Comparison of ENCODE assay signal across 1 cellular context in the genomic region with DNA sequence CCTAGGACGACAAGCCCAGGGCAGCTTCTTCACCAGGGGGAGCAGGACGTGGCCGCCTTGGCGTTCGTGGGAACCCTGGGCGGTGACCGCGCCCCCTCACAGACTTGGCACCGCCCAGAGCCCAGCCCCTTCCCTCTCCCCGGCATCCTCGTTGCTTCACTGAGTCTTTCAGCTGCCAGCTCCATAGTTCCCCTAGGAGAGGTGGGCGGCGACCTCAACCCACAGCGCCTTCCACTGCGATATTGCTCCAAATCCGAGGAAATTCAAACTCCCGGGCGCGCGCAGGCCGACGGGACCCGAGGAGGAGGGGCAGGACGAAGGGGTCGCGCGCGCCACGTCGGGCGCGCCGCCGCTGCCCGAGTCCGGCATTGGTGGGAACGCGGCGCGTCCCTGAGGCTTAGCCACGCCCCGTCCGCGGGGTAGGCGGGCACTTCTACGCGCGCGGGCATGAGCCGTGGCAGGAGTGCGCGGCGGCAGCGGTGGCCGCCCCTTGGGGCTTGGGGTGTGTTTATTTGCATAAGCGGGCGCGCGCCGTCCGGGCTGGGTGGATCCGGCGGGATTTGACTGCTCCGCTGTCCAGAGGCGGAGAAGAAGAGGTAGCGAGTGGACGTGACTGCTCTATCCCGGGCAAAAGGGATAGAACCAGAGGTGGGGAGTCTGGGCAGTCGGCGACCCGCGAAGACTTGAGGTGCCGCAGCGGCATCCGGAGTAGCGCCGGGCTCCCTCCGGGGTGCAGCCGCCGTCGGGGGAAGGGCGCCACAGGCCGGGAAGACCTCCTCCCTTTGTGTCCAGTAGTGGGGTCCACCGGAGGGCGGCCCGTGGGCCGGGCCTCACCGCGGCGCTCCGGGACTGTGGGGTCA.
TF ChIP-seq lines count a peak whose summit lies in the region.

A gene with protein sequence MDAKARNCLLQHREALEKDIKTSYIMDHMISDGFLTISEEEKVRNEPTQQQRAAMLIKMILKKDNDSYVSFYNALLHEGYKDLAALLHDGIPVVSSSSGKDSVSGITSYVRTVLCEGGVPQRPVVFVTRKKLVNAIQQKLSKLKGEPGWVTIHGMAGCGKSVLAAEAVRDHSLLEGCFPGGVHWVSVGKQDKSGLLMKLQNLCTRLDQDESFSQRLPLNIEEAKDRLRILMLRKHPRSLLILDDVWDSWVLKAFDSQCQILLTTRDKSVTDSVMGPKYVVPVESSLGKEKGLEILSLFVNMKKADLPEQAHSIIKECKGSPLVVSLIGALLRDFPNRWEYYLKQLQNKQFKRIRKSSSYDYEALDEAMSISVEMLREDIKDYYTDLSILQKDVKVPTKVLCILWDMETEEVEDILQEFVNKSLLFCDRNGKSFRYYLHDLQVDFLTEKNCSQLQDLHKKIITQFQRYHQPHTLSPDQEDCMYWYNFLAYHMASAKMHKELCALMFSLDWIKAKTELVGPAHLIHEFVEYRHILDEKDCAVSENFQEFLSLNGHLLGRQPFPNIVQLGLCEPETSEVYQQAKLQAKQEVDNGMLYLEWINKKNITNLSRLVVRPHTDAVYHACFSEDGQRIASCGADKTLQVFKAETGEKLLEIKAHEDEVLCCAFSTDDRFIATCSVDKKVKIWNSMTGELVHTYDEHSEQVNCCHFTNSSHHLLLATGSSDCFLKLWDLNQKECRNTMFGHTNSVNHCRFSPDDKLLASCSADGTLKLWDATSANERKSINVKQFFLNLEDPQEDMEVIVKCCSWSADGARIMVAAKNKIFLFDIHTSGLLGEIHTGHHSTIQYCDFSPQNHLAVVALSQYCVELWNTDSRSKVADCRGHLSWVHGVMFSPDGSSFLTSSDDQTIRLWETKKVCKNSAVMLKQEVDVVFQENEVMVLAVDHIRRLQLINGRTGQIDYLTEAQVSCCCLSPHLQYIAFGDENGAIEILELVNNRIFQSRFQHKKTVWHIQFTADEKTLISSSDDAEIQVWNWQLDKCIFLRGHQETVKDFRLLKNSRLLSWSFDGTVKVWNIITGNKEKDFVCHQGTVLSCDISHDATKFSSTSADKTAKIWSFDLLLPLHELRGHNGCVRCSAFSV (N-terminal part only) (plus strand): TSS at position 579 of the 860 bp plus-strand sequence. CDS start 3,070 bp downstream, outside the sequence.
A gene with protein sequence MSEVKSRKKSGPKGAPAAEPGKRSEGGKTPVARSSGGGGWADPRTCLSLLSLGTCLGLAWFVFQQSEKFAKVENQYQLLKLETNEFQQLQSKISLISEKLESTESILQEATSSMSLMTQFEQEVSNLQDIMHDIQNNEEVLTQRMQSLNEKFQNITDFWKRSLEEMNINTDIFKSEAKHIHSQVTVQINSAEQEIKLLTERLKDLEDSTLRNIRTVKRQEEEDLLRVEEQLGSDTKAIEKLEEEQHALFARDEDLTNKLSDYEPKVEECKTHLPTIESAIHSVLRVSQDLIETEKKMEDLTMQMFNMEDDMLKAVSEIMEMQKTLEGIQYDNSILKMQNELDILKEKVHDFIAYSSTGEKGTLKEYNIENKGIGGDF (minus strand): TSS at position 77 of the 860 bp plus-strand sequence. CDS start 87 bp downstream, outside the sequence.

TF ChIP-seq in K562, 482 proteins besides CTCF, POLR2A, EP300 and RAD21 (continued from another document and continues in another):
- TF ChIP-seq, protein P1, sequence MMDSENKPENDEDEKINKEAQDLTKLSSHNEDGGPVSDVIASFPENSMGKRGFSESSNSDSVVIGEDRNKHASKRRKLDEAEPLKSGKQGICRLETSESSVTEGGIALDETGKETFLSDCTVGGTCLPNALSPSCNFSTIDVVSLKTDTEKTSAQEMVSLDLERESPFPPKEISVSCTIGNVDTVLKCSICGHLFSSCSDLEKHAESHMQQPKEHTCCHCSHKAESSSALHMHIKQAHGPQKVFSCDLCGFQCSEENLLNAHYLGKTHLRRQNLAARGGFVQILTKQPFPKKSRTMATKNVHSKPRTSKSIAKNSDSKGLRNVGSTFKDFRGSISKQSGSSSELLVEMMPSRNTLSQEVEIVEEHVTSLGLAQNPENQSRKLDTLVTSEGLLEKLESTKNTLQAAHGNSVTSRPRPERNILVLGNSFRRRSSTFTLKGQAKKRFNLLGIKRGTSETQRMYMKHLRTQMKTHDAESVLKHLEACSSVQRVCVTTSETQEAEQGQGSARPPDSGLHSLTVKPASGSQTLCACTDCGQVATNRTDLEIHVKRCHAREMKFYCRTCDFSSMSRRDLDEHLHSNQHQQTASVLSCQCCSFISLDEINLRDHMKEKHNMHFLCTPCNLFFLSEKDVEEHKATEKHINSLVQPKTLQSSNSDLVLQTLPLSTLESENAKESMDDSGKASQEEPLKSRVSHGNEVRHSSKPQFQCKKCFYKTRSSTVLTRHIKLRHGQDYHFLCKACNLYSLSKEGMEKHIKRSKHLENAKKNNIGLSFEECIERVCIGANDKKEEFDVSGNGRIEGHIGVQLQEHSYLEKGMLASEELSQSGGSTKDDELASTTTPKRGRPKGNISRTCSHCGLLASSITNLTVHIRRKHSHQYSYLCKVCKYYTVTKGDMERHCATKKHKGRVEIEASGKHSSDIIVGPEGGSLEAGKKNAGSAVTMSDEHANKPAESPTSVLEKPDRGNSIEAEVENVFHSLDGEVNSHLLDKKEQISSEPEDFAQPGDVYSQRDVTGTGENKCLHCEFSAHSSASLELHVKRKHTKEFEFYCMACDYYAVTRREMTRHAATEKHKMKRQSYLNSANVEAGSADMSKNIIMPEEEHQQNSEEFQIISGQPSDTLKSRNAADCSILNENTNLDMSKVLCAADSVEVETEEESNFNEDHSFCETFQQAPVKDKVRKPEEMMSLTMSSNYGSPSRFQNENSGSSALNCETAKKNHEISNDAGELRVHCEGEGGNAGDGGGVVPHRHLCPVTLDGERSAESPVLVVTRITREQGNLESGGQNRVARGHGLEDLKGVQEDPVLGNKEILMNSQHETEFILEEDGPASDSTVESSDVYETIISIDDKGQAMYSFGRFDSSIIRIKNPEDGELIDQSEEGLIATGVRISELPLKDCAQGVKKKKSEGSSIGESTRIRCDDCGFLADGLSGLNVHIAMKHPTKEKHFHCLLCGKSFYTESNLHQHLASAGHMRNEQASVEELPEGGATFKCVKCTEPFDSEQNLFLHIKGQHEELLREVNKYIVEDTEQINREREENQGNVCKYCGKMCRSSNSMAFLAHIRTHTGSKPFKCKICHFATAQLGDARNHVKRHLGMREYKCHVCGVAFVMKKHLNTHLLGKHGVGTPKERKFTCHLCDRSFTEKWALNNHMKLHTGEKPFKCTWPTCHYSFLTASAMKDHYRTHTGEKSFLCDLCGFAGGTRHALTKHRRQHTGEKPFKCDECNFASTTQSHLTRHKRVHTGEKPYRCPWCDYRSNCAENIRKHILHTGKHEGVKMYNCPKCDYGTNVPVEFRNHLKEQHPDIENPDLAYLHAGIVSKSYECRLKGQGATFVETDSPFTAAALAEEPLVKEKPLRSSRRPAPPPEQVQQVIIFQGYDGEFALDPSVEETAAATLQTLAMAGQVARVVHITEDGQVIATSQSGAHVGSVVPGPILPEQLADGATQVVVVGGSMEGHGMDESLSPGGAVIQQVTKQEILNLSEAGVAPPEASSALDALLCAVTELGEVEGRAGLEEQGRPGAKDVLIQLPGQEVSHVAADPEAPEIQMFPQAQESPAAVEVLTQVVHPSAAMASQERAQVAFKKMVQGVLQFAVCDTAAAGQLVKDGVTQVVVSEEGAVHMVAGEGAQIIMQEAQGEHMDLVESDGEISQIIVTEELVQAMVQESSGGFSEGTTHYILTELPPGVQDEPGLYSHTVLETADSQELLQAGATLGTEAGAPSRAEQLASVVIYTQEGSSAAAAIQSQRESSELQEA (IDR thresholded peaks at IDR 0.05; ENCODE audit: low read depth), result no peak
- TF ChIP-seq C11orf30 (IDR thresholded peaks at IDR 0.05; ENCODE audit: low read depth), result no peak
- TF ChIP-seq, protein P2, sequence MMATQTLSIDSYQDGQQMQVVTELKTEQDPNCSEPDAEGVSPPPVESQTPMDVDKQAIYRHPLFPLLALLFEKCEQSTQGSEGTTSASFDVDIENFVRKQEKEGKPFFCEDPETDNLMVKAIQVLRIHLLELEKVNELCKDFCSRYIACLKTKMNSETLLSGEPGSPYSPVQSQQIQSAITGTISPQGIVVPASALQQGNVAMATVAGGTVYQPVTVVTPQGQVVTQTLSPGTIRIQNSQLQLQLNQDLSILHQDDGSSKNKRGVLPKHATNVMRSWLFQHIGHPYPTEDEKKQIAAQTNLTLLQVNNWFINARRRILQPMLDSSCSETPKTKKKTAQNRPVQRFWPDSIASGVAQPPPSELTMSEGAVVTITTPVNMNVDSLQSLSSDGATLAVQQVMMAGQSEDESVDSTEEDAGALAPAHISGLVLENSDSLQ (IDR thresholded peaks at IDR 0.05), result no peak
- TF ChIP-seq, protein P3, sequence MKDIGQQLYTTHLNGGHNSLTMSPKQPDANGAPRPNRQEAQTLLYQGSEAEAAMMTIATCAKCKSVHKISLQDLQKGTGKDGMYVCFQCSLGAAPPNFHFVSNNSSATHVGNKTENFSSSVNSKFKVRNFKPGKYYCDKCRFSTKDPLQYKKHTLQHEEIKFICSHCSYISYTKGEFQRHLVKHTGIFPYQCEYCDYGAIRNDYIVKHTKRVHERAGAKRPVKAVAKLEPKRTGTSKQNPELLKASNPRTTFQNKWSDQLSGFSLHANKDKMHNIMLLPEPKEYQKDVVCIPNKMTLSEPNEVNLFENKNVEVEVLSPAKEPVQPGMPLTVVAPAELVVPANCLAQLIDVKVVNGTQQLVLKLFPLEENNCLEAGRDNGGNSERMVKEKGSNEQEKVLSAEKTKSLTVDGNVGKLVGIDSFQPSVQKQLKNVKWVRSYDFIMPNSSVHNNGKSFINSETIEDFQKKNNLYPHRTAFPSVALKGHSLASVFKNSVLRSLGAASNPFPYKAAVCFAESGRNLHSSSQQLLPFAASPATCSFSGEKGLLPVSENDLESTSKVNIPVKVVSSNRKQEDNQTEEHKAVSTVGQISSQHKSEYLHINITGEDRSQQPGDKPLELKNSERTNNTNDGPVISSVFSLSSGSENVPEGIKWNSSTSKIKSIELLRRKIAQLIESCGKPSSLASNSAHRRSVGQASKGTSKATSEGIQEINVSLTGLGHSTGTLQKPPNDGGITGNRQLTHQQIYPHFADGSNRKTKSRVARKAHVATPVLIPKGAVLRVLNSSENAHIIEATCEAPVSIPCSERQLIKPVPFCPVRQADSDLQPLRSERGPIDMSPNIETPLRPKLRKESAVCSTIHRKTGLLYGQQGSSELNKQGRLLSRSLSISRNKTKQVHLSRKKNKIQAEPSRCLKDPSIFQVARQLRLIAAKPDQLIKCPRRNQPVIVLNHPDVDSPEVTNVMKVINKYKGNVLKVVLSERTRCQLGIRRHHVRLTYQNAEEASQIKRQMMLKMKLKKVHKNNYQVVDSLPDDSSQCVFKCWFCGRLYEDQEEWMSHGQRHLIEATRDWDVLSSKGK (CRISPR knock-in tag; IDR thresholded peaks at IDR 0.05), result no peak
- TF ChIP-seq COPS2 (conservative IDR thresholded peaks at IDR 0.05), result no peak
- no peak for TF ChIP-seq CEBPB (tag; IDR thresholded peaks at IDR 0.05)
- TF ChIP-seq BCOR (IDR thresholded peaks at IDR 0.05), result no peak
- TF ChIP-seq, protein P4, sequence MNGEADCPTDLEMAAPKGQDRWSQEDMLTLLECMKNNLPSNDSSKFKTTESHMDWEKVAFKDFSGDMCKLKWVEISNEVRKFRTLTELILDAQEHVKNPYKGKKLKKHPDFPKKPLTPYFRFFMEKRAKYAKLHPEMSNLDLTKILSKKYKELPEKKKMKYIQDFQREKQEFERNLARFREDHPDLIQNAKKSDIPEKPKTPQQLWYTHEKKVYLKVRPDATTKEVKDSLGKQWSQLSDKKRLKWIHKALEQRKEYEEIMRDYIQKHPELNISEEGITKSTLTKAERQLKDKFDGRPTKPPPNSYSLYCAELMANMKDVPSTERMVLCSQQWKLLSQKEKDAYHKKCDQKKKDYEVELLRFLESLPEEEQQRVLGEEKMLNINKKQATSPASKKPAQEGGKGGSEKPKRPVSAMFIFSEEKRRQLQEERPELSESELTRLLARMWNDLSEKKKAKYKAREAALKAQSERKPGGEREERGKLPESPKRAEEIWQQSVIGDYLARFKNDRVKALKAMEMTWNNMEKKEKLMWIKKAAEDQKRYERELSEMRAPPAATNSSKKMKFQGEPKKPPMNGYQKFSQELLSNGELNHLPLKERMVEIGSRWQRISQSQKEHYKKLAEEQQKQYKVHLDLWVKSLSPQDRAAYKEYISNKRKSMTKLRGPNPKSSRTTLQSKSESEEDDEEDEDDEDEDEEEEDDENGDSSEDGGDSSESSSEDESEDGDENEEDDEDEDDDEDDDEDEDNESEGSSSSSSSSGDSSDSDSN (IDR thresholded peaks at IDR 0.05; ENCODE audit: borderline replicate concordance in 1 of 2, low read depth in 2 of 2, low read length in 2 of 2), result no peak
- TF ChIP-seq, protein P5, sequence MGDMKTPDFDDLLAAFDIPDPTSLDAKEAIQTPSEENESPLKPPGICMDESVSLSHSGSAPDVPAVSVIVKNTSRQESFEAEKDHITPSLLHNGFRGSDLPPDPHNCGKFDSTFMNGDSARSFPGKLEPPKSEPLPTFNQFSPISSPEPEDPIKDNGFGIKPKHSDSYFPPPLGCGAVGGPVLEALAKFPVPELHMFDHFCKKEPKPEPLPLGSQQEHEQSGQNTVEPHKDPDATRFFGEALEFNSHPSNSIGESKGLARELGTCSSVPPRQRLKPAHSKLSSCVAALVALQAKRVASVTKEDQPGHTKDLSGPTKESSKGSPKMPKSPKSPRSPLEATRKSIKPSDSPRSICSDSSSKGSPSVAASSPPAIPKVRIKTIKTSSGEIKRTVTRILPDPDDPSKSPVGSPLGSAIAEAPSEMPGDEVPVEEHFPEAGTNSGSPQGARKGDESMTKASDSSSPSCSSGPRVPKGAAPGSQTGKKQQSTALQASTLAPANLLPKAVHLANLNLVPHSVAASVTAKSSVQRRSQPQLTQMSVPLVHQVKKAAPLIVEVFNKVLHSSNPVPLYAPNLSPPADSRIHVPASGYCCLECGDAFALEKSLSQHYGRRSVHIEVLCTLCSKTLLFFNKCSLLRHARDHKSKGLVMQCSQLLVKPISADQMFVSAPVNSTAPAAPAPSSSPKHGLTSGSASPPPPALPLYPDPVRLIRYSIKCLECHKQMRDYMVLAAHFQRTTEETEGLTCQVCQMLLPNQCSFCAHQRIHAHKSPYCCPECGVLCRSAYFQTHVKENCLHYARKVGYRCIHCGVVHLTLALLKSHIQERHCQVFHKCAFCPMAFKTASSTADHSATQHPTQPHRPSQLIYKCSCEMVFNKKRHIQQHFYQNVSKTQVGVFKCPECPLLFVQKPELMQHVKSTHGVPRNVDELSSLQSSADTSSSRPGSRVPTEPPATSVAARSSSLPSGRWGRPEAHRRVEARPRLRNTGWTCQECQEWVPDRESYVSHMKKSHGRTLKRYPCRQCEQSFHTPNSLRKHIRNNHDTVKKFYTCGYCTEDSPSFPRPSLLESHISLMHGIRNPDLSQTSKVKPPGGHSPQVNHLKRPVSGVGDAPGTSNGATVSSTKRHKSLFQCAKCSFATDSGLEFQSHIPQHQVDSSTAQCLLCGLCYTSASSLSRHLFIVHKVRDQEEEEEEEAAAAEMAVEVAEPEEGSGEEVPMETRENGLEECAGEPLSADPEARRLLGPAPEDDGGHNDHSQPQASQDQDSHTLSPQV (IDR thresholded peaks at IDR 0.05), result no peak
- no peak for TF ChIP-seq ARID2 (IDR thresholded peaks at IDR 0.05)
- no peak for TF ChIP-seq ZNF263 (CRISPR knock-in tag; IDR thresholded peaks at IDR 0.05; ENCODE audit: borderline replicate concordance)
- no peak for TF ChIP-seq RHOXF2B (CRISPR knock-in tag; conservative IDR thresholded peaks at IDR 0.05)
- TF ChIP-seq NONO (IDR thresholded peaks at IDR 0.05; ENCODE audit: low read depth in 2 of 2, low read length in 1 of 2), result no peak
- no peak for TF ChIP-seq ZNF140 (CRISPR knock-in tag; IDR thresholded peaks at IDR 0.05)
- 0 out of 2 replicates have a peak, but pooled peaks have one; percentile 28 for TF ChIP-seq HMG20B (CRISPR knock-in tag; IDR thresholded peaks at IDR 0.05)
- TF ChIP-seq FOS (IDR thresholded peaks at IDR 0.05; ENCODE audit: extremely low read depth, insufficient read length), result no peak
